In the genomic region with DNA sequence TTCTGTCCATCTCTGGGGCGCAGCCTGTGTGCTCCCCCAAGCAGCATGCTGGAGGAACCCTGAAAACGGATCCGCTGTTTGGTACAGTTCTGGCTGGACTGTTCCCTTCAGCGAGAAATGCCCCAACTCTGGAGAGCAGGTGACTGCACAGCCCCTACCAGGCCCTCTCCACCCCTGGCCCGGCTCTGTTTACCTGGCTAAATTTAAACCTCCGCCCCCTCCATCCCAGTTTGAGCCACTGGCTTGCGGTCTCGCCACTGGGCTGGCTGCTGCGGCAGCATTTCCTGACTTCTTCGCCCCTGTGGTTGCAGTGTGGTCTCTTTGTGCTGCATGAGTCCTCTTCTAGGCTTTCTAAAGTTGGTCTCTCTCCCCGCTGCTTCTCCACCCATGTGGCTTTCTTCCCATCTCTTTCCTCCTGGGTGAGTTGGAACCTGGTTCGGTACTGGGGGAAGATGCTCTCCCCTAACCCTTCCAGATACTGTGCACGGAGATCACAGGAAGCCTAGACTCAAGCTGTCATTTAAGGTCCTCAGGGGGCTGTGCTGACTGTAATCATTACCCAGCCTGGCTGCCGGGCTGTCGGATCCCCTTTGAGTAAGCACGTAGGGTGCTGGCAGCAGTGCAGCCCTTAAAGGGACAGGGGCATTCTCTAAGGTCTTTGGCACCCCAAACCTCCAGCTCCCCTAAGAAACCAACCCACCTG, we compare ENCODE assay signal across 1 cellular context.
TF ChIP-seq lines count a peak whose summit lies in the region.

No MANE protein-coding gene starts in this region.

TF ChIP-seq in GM12878, 131 proteins besides CTCF, POLR2A, EP300 and RAD21 (continued from another document and continues in another):
- TF ChIP-seq MTA2 (IDR thresholded peaks at IDR 0.05; ENCODE audit: low read depth) (peak; percentile 84), SREBF2 (IDR thresholded peaks at IDR 0.05; ENCODE audit: low read length) (no peak), NBN (IDR thresholded peaks at IDR 0.05) (0 out of 2 replicates have a peak, but pooled peaks have one; percentile 74), RFX5 (IDR thresholded peaks at IDR 0.05; ENCODE audit: low read depth, low read length) (no peak), TBL1XR1 (IDR thresholded peaks at IDR 0.05; ENCODE audit: low read depth, low read length) (peak; percentile 92), BCL11A (IDR thresholded peaks at IDR 0.05; ENCODE audit: low read depth, low read length) (peak; percentile 87; the same call in 1 of the 2 replicates), FOXM1 (IDR thresholded peaks at IDR 0.05; ENCODE audit: low read depth, low read length) (peak; percentile 90), ZSCAN29 (IDR thresholded peaks at IDR 0.05) (no peak), ESRRA (IDR thresholded peaks at IDR 0.05; ENCODE audit: low read length) (no peak), EED (IDR thresholded peaks at IDR 0.05; ENCODE audit: low read depth) (peak; percentile 96), HCFC1 (IDR thresholded peaks at IDR 0.05; ENCODE audit: low read length) (no peak), STAT1 (conservative IDR thresholded peaks at IDR 0.05) (no peak), PML (IDR thresholded peaks at IDR 0.05; ENCODE audit: low read length) (peak; percentile 66; the same call in 1 of the 2 replicates), GABPA (IDR thresholded peaks at IDR 0.05; ENCODE audit: low read depth) (0 out of 2 replicates have a peak, but pooled peaks have one; percentile 15), TAF1 (IDR thresholded peaks at IDR 0.05; ENCODE audit: borderline replicate concordance, low read depth, low read length) (no peak), CEBPB (IDR thresholded peaks at IDR 0.05; ENCODE audit: borderline replicate concordance in 1 of 2, low read depth in 2 of 2, low read length in 2 of 2) (no peak; a peak in 1 of 4 replicates), HDAC2 (IDR thresholded peaks at IDR 0.05) (no peak), MYC (IDR thresholded peaks at IDR 0.05; ENCODE audit: insufficient read depth, insufficient read length, insufficient replicate concordance, low read length, severe bottlenecking) (no peak), CBFB (IDR thresholded peaks at IDR 0.05; ENCODE audit: low read depth) (peak; percentile 99), RUNX3 (IDR thresholded peaks at IDR 0.05; ENCODE audit: low read length) (peak; percentile 100)
- TF ChIP-seq, protein P1, sequence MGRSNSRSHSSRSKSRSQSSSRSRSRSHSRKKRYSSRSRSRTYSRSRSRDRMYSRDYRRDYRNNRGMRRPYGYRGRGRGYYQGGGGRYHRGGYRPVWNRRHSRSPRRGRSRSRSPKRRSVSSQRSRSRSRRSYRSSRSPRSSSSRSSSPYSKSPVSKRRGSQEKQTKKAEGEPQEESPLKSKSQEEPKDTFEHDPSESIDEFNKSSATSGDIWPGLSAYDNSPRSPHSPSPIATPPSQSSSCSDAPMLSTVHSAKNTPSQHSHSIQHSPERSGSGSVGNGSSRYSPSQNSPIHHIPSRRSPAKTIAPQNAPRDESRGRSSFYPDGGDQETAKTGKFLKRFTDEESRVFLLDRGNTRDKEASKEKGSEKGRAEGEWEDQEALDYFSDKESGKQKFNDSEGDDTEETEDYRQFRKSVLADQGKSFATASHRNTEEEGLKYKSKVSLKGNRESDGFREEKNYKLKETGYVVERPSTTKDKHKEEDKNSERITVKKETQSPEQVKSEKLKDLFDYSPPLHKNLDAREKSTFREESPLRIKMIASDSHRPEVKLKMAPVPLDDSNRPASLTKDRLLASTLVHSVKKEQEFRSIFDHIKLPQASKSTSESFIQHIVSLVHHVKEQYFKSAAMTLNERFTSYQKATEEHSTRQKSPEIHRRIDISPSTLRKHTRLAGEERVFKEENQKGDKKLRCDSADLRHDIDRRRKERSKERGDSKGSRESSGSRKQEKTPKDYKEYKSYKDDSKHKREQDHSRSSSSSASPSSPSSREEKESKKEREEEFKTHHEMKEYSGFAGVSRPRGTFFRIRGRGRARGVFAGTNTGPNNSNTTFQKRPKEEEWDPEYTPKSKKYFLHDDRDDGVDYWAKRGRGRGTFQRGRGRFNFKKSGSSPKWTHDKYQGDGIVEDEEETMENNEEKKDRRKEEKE (IDR thresholded peaks at IDR 0.05): no peak
- TF ChIP-seq, protein P2, sequence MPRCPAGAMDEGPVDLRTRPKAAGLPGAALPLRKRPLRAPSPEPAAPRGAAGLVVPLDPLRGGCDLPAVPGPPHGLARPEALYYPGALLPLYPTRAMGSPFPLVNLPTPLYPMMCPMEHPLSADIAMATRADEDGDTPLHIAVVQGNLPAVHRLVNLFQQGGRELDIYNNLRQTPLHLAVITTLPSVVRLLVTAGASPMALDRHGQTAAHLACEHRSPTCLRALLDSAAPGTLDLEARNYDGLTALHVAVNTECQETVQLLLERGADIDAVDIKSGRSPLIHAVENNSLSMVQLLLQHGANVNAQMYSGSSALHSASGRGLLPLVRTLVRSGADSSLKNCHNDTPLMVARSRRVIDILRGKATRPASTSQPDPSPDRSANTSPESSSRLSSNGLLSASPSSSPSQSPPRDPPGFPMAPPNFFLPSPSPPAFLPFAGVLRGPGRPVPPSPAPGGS (IDR thresholded peaks at IDR 0.05; ENCODE audit: borderline replicate concordance, insufficient read depth, low read depth, low read length, poor library complexity, severe bottlenecking): peak; percentile 43
- TF ChIP-seq, protein P3, sequence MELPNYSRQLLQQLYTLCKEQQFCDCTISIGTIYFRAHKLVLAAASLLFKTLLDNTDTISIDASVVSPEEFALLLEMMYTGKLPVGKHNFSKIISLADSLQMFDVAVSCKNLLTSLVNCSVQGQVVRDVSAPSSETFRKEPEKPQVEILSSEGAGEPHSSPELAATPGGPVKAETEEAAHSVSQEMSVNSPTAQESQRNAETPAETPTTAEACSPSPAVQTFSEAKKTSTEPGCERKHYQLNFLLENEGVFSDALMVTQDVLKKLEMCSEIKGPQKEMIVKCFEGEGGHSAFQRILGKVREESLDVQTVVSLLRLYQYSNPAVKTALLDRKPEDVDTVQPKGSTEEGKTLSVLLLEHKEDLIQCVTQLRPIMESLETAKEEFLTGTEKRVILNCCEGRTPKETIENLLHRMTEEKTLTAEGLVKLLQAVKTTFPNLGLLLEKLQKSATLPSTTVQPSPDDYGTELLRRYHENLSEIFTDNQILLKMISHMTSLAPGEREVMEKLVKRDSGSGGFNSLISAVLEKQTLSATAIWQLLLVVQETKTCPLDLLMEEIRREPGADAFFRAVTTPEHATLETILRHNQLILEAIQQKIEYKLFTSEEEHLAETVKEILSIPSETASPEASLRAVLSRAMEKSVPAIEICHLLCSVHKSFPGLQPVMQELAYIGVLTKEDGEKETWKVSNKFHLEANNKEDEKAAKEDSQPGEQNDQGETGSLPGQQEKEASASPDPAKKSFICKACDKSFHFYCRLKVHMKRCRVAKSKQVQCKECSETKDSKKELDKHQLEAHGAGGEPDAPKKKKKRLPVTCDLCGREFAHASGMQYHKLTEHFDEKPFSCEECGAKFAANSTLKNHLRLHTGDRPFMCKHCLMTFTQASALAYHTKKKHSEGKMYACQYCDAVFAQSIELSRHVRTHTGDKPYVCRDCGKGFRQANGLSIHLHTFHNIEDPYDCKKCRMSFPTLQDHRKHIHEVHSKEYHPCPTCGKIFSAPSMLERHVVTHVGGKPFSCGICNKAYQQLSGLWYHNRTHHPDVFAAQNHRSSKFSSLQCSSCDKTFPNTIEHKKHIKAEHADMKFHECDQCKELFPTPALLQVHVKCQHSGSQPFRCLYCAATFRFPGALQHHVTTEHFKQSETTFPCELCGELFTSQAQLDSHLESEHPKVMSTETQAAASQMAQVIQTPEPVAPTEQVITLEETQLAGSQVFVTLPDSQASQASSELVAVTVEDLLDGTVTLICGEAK (IDR thresholded peaks at IDR 0.05; ENCODE audit: borderline replicate concordance): no peak
- TF ChIP-seq, protein P4, sequence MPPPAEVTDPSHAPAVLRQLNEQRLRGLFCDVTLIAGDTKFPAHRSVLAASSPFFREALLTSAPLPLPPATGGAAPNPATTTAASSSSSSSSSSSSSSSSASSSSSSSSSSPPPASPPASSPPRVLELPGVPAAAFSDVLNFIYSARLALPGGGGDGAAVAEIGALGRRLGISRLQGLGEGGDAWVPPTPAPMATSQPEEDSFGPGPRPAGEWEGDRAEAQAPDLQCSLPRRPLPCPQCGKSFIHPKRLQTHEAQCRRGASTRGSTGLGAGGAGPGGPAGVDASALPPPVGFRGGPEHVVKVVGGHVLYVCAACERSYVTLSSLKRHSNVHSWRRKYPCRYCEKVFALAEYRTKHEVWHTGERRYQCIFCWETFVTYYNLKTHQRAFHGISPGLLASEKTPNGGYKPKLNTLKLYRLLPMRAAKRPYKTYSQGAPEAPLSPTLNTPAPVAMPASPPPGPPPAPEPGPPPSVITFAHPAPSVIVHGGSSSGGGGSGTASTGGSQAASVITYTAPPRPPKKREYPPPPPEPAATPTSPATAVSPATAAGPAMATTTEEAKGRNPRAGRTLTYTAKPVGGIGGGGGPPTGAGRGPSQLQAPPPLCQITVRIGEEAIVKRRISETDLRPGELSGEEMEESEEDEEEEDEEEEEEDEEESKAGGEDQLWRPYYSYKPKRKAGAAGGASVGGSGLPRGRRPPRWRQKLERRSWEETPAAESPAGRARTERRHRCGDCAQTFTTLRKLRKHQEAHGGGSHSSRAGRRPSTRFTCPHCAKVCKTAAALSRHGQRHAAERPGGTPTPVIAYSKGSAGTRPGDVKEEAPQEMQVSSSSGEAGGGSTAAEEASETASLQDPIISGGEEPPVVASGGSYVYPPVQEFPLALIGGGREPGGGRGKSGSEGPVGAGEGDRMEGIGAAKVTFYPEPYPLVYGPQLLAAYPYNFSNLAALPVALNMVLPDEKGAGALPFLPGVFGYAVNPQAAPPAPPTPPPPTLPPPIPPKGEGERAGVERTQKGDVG (CRISPR knock-in tag; IDR thresholded peaks at IDR 0.05): no peak
- TF ChIP-seq, protein P5, sequence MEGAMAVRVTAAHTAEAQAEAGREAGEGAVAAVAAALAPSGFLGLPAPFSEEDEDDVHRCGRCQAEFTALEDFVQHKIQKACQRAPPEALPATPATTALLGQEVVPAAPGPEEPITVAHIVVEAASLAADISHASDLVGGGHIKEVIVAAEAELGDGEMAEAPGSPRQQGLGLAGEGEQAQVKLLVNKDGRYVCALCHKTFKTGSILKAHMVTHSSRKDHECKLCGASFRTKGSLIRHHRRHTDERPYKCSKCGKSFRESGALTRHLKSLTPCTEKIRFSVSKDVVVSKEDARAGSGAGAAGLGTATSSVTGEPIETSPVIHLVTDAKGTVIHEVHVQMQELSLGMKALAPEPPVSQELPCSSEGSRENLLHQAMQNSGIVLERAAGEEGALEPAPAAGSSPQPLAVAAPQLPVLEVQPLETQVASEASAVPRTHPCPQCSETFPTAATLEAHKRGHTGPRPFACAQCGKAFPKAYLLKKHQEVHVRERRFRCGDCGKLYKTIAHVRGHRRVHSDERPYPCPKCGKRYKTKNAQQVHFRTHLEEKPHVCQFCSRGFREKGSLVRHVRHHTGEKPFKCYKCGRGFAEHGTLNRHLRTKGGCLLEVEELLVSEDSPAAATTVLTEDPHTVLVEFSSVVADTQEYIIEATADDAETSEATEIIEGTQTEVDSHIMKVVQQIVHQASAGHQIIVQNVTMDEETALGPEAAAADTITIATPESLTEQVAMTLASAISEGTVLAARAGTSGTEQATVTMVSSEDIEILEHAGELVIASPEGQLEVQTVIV (IDR thresholded peaks at IDR 0.05; ENCODE audit: borderline replicate concordance, partially characterized antibody): no peak
- TF ChIP-seq, protein P6, sequence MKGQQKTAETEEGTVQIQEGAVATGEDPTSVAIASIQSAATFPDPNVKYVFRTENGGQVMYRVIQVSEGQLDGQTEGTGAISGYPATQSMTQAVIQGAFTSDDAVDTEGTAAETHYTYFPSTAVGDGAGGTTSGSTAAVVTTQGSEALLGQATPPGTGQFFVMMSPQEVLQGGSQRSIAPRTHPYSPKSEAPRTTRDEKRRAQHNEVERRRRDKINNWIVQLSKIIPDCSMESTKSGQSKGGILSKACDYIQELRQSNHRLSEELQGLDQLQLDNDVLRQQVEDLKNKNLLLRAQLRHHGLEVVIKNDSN (IDR thresholded peaks at IDR 0.05; ENCODE audit: borderline replicate concordance, extremely low read length, insufficient read depth, low read depth, low read length): no peak
- TF ChIP-seq, protein P7, sequence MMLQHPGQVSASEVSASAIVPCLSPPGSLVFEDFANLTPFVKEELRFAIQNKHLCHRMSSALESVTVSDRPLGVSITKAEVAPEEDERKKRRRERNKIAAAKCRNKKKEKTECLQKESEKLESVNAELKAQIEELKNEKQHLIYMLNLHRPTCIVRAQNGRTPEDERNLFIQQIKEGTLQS (IDR thresholded peaks at IDR 0.05; ENCODE audit: borderline replicate concordance, extremely low read depth, low read depth, low read length): no peak
- TF ChIP-seq, protein P8, sequence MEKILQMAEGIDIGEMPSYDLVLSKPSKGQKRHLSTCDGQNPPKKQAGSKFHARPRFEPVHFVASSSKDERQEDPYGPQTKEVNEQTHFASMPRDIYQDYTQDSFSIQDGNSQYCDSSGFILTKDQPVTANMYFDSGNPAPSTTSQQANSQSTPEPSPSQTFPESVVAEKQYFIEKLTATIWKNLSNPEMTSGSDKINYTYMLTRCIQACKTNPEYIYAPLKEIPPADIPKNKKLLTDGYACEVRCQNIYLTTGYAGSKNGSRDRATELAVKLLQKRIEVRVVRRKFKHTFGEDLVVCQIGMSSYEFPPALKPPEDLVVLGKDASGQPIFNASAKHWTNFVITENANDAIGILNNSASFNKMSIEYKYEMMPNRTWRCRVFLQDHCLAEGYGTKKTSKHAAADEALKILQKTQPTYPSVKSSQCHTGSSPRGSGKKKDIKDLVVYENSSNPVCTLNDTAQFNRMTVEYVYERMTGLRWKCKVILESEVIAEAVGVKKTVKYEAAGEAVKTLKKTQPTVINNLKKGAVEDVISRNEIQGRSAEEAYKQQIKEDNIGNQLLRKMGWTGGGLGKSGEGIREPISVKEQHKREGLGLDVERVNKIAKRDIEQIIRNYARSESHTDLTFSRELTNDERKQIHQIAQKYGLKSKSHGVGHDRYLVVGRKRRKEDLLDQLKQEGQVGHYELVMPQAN (conservative IDR thresholded peaks at IDR 0.05): no peak
- TF ChIP-seq, protein P9, sequence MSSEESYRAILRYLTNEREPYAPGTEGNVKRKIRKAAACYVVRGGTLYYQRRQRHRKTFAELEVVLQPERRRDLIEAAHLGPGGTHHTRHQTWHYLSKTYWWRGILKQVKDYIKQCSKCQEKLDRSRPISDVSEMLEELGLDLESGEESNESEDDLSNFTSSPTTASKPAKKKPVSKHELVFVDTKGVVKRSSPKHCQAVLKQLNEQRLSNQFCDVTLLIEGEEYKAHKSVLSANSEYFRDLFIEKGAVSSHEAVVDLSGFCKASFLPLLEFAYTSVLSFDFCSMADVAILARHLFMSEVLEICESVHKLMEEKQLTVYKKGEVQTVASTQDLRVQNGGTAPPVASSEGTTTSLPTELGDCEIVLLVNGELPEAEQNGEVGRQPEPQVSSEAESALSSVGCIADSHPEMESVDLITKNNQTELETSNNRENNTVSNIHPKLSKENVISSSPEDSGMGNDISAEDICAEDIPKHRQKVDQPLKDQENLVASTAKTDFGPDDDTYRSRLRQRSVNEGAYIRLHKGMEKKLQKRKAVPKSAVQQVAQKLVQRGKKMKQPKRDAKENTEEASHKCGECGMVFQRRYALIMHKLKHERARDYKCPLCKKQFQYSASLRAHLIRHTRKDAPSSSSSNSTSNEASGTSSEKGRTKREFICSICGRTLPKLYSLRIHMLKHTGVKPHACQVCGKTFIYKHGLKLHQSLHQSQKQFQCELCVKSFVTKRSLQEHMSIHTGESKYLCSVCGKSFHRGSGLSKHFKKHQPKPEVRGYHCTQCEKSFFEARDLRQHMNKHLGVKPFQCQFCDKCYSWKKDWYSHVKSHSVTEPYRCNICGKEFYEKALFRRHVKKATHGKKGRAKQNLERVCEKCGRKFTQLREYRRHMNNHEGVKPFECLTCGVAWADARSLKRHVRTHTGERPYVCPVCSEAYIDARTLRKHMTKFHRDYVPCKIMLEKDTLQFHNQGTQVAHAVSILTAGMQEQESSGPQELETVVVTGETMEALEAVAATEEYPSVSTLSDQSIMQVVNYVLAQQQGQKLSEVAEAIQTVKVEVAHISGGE (CRISPR knock-in tag; IDR thresholded peaks at IDR 0.05): no peak
- TF ChIP-seq, protein P10, sequence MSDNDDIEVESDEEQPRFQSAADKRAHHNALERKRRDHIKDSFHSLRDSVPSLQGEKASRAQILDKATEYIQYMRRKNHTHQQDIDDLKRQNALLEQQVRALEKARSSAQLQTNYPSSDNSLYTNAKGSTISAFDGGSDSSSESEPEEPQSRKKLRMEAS (IDR thresholded peaks at IDR 0.05; ENCODE audit: low read depth, low read length): 0 out of 2 replicates have a peak, but pooled peaks have one; percentile 58
